ENCODE assay signal across 15 cellular contexts in genomic region chr19:28883241-28883693, GRCh38.
DNase-seq lines count a peak whose midpoint lies in the region; ATAC-seq and TF ChIP-seq lines count a peak whose summit lies in the region.
"Had no signal": no experiment of that assay in that cellular context is flagged by ENCODE, and none has a peak within 500 bp of the region (broad histone marks: within the 10 kb centered on the region; RNA-seq: fewer than 3 reads in every experiment).

No MANE protein-coding gene starts in this region.

- peak overlapping the region; percentile 18 for H3K27ac ChIP-seq in rectal smooth muscle tissue (ENCODE audit: low read depth, low read length)
- H3K27ac ChIP-seq: C4-2B, thoracic aorta had no signal

- no peaks in the 10 kb centered on the region for H3K9me3 Mint-ChIP-seq in chondrocyte (ENCODE audit: low read depth)
- H3K9me3 Mint-ChIP-seq in activated CD8-positive, alpha-beta T cell treated with anti-CD3 and anti-CD28 coated beads for 36 hours: no peaks in the 10 kb centered on the region
- H3K9me3 Mint-ChIP-seq: natural killer cell had no signal

- no peaks in the 10 kb centered on the region for H3K27me3 ChIP-seq in rectal smooth muscle tissue (ENCODE audit: control insufficient read depth, insufficient read depth, low read length)

- H3K27ac Mint-ChIP-seq in chondrocyte (ENCODE audit: unreplicated experiment): peak overlapping the region; percentile 84
- no peak overlapping the region for H3K27ac Mint-ChIP-seq in activated CD8-positive, alpha-beta T cell treated with anti-CD3 and anti-CD28 coated beads for 36 hours
- H3K27ac Mint-ChIP-seq: natural killer cell had no signal

- peaks cover 10% of the 10 kb centered on the region for H3K4me1 ChIP-seq in rectal smooth muscle tissue (ENCODE audit: control insufficient read depth, insufficient read depth, low read length)

- peak; percentile 55 for DNase-seq in EH (ENCODE audit: low read depth)
- DNase-seq in chondrocyte (ENCODE audit: low spot score): no peak
- peak; percentile 6 to 14 for DNase-seq in hippocampal formation (lab: John Stamatoyannopoulos, UW)
- no peak for DNase-seq in NCI-H510A (lab: John Stamatoyannopoulos, UW)
- DNase-seq in stimulated activated naive CD8-positive, alpha-beta T cell treated with anti-CD3 and anti-CD28 coated beads, Interleukin-15, Interleukin-2, amounts not matched to agents 100 U/mL and 50 U/mL, for 24 hours: no peak
- DNase-seq in DMS79 (lab: John Stamatoyannopoulos, UW): no peak
- DNase-seq in activated CD8-positive, alpha-beta T cell treated with anti-CD3 and anti-CD28 coated beads for 36 hours: no peak
- DNase-seq: cortex of kidney; natural killer cell; NCI-H187 treated with DMSO at 0.1 percent for 48 hours; stimulated activated CD4-positive, alpha-beta T cell treated with anti-CD3 and anti-CD28 coated beads, Interleukin-4, amount 100 ng/mL, for 4 hours; SW 1271 had no signal

- CTCF ChIA-PET in activated CD8-positive, alpha-beta T cell treated with anti-CD3 and anti-CD28 coated beads for 36 hours (lab: Charles Lee): no interaction called here

- H3K27me3 Mint-ChIP-seq in chondrocyte (ENCODE audit: low read depth): peaks cover 1% of the 10 kb centered on the region
- peaks cover 13% of the 10 kb centered on the region for H3K27me3 Mint-ChIP-seq in activated CD8-positive, alpha-beta T cell treated with anti-CD3 and anti-CD28 coated beads for 36 hours

- TF ChIP-seq CTCF in chondrocyte (IDR thresholded peaks at IDR 0.05): no peak
- no peak for TF ChIP-seq CTCF in activated CD8-positive, alpha-beta T cell treated with anti-CD3 and anti-CD28 coated beads for 36 hours (IDR thresholded peaks at IDR 0.05)

- H3K36me3 ChIP-seq in rectal smooth muscle tissue (ENCODE audit: control insufficient read depth, insufficient read depth, low read length): no peaks in the 10 kb centered on the region
- H3K36me3 ChIP-seq: thoracic aorta had no signal

- peak overlapping the region; percentile 57 for H3K4me3 Mint-ChIP-seq in chondrocyte (ENCODE audit: unreplicated experiment)
- H3K4me3 Mint-ChIP-seq in activated CD8-positive, alpha-beta T cell treated with anti-CD3 and anti-CD28 coated beads for 36 hours: no peak overlapping the region
- H3K4me3 Mint-ChIP-seq: natural killer cell had no signal

- intact Hi-C loops in activated CD8-positive, alpha-beta T cell treated with anti-CD3 and anti-CD28 coated beads for 36 hours (cut with micrococcal nuclease): no loop called here

- H3K4me3 ChIP-seq in rectal smooth muscle tissue (ENCODE audit: low read length): no peak overlapping the region
- H3K4me3 ChIP-seq: thoracic aorta had no signal

- H3K36me3 Mint-ChIP-seq in chondrocyte (ENCODE audit: low read depth): no peaks in the 10 kb centered on the region
- H3K36me3 Mint-ChIP-seq in activated CD8-positive, alpha-beta T cell treated with anti-CD3 and anti-CD28 coated beads for 36 hours (ENCODE audit: low read depth): no peaks in the 10 kb centered on the region
- H3K36me3 Mint-ChIP-seq: natural killer cell had no signal

- no peak for ATAC-seq in stimulated activated naive CD8-positive, alpha-beta T cell treated with anti-CD3 and anti-CD28 coated beads, Interleukin-15, Interleukin-2, amounts not matched to agents 100 U/mL and 50 U/mL, for 24 hours
- no peak for ATAC-seq in activated CD8-positive, alpha-beta T cell treated with anti-CD3 and anti-CD28 coated beads for 36 hours
- ATAC-seq: natural killer cell had no signal

- H3K9ac ChIP-seq in rectal smooth muscle tissue (ENCODE audit: low read length): no peak overlapping the region

- peaks cover 26% of the 10 kb centered on the region for H3K4me1 Mint-ChIP-seq in chondrocyte (ENCODE audit: low read depth)
- H3K4me1 Mint-ChIP-seq in activated CD8-positive, alpha-beta T cell treated with anti-CD3 and anti-CD28 coated beads for 36 hours (ENCODE audit: low read depth): no peaks in the 10 kb centered on the region
- H3K4me1 Mint-ChIP-seq: natural killer cell had no signal

- POLR2A ChIA-PET in activated CD8-positive, alpha-beta T cell treated with anti-CD3 and anti-CD28 coated beads for 36 hours (lab: Charles Lee): no interaction called here

Comparison
In these comparisons a context has a peak if more than half of its experiments do, and no peak if none do; other contexts are left out.
1. DNase-seq: peak in EH (single experiment) and hippocampal formation (2 of 2); none in chondrocyte (single experiment), NCI-H510A (single experiment), stimulated activated naive CD8-positive, alpha-beta T cell treated with anti-CD3 and anti-CD28 coated beads, Interleukin-15, Interleukin-2, amounts not matched to agents 100 U/mL and 50 U/mL, for 24 hours (single experiment), DMS79 (single experiment) and activated CD8-positive, alpha-beta T cell treated with anti-CD3 and anti-CD28 coated beads for 36 hours (single experiment).